ENCODE assay signal across 38 cellular contexts in the genomic region with DNA sequence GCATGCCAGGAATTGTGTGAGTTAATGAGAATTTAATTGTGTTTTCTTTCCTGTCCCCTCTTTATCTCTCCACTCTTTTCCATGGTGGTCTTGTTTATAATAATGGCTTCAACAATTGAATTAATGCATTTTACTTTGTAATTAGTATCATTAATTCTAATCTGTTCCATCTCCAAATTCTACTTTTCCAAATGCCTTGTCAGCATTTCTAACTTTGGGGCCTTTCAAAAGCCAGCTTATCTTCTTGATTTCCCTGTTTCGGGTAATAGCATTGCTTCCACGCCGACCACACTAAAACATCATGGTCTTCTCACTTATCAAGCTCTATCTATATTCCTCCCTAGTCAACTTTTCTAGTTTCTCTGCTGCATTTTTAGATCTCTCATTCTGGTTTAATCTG. TPM values are rescaled to one million over a fixed set of nuclear protein-coding genes. Genes with fewer than 3 reads are reported as not detected.
"Had no signal": no experiment of that assay in that cellular context is flagged by ENCODE, and none has a peak within 500 bp of the region (broad histone marks: within the 10 kb centered on the region; RNA-seq: fewer than 3 reads in every experiment).

No MANE protein-coding gene starts in this region.

- DNase-seq: Karpas-422, Kasumi-1, MG63, MM.1S, MV-4-11, NCI-H1048, NCI-H1092, NCI-H1092 treated with DMSO at 0.1 percent for 48 hours, NCI-H1105, NCI-H1105 treated with DMSO at 0.1 percent for 48 hours, NCI-H1417, NCI-H1417 treated with DMSO at 0.1 percent for 48 hours, NCI-H1436, NCI-H1436 treated with DMSO at 0.1 percent for 48 hours, NCI-H146, NCI-H1694, NCI-H1694 treated with DMSO at 0.1 percent for 48 hours, NCI-H187, NCI-H187 treated with DMSO at 0.1 percent for 48 hours, NCI-H1930, NCI-H2029, NCI-H2029 treated with DMSO at 0.1 percent for 48 hours, NCI-H2081, NCI-H2081 treated with DMSO at 0.1 percent for 48 hours, NCI-H2107, NCI-H2171, NCI-H2171 treated with DMSO at 0.1 percent for 48 hours, NCI-H2227 treated with DMSO at 0.1 percent for 48 hours, NCI-H226, NCI-H345, NCI-H446, NCI-H446 treated with DMSO at 0.1 percent for 48 hours, NCI-H510A, NCI-H510A treated with DMSO at 0.1 percent for 48 hours, NCI-H524 had no signal

- H3K4me3 ChIP-seq: MG63 had no signal

- H3K27me3 ChIP-seq: MG63 had no signal

- H3K36me3 ChIP-seq: MG63 had no signal

- H3K9me3 ChIP-seq: MG63 had no signal

RNA-seq across cellular contexts. Expression of a gene that starts 54.2 kb away (rescaled TPM):
- total RNA-seq: LHCN-M2, M059J, MCF 10A had no signal
